ENCODE assay signal across 27 cellular contexts in the genomic region with DNA sequence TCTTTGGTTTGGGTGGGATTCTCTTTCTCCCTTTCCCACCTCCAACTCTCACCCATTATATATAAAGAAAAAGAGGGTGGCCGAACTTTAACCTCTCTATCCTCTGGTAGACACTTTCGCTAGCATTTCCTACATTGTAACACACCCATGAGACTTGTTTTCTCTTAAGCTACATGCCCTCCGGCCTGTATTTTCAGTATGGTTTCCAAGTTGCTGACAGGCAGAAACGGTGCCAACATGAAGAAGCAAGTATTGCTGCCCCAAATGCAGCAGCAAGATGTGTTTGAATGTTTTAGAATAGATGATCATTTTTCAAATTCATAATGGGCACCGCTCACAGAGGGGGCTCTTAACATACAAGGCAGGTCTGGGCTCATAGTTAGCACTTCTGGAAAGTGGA. TPM values are rescaled to one million over a fixed set of nuclear protein-coding genes. Genes with fewer than 3 reads are reported as not detected.
DNase-seq lines count a peak whose midpoint lies in the region; ATAC-seq and TF ChIP-seq lines count a peak whose summit lies in the region.
"Had no signal": no experiment of that assay in that cellular context is flagged by ENCODE, and none has a peak within 500 bp of the region (broad histone marks: within the 10 kb centered on the region; RNA-seq: fewer than 3 reads in every experiment).

No MANE protein-coding gene starts in this region.

- no peaks in the 10 kb centered on the region for H3K36me3 ChIP-seq in mesenchymal stem cell (ENCODE audit: control insufficient read depth in 1 of 2, insufficient read depth in 2 of 2, low read depth in 1 of 2, low read length in 2 of 2)
- no peaks in the 10 kb centered on the region for H3K36me3 ChIP-seq in upper lobe of right lung
- H3K36me3 ChIP-seq: MG63, tibial nerve had no signal

- H2BK5ac ChIP-seq in mesenchymal stem cell (ENCODE audit: low read depth, low read length, poor library complexity, severe bottlenecking) = no peak overlapping the region

- 98% methylated on average over 5 of the region's 5 CpGs for WGBS in mesenchymal stem cell
- 27 to 50% methylated on average over 5 of the region's 5 CpGs for WGBS in lower leg skin, 2 donors

- H3K27me3 ChIP-seq in mesenchymal stem cell (ENCODE audit: control insufficient read depth in 1 of 2, insufficient read depth in 1 of 2, low read length in 2 of 2) (no peaks in the 10 kb centered on the region), upper lobe of right lung (no peaks in the 10 kb centered on the region)
- no peaks in the 10 kb centered on the region for H3K27me3 ChIP-seq in CD4-positive, alpha-beta T cell (ENCODE audit: control insufficient read depth, insufficient read depth, low read length)
- H3K27me3 ChIP-seq: body of pancreas, MG63, tibial nerve had no signal

- TF ChIP-seq CTCF in upper lobe of right lung (IDR thresholded peaks at IDR 0.05) = no peak
- no peak for TF ChIP-seq CTCF in CD4-positive, alpha-beta T cell (IDR thresholded peaks at IDR 0.05)
- TF ChIP-seq CTCF in lower leg skin (IDR thresholded peaks at IDR 0.05) = no peak

- H2AK5ac ChIP-seq in mesenchymal stem cell (ENCODE audit: low read length, severe bottlenecking) = no peak overlapping the region

- peak overlapping the region; percentile 46 to 67 for H2BK12ac ChIP-seq in mesenchymal stem cell (ENCODE audit: low read length in 2 of 2)

- H3K4me2 ChIP-seq in mesenchymal stem cell (ENCODE audit: low read length, poor library complexity, severe bottlenecking) = no peak overlapping the region

- H3K4me3 ChIP-seq in mesenchymal stem cell (ENCODE audit: insufficient read depth in 1 of 2, low read depth in 1 of 2, low read length in 2 of 2) (no peak overlapping the region), upper lobe of right lung (no peak overlapping the region), lower leg skin (ENCODE audit: low read depth, poor library complexity, severe bottlenecking) (no peak overlapping the region)
- H3K4me3 ChIP-seq: body of pancreas, MG63, tibial nerve had no signal

- H4K8ac ChIP-seq in mesenchymal stem cell (ENCODE audit: low read length) = no peak overlapping the region

- peaks cover 11% of the 10 kb centered on the region for H3K4me1 Mint-ChIP-seq in activated CD8-positive, alpha-beta memory T cell treated with anti-CD3 and anti-CD28 coated beads, Interleukin-2, amount 10 ng/mL, durations not matched to agents 7 days and 5 days
- peaks cover 5% of the 10 kb centered on the region for H3K4me1 Mint-ChIP-seq in CD4-positive, alpha-beta T cell (ENCODE audit: low read depth)

- H3K14ac ChIP-seq in mesenchymal stem cell (ENCODE audit: low read length in 2 of 2) = no peak overlapping the region

- POLR2A ChIA-PET in CD4-positive, alpha-beta T cell (lab: Charles Lee) = no interaction called here

- no peak for TF ChIP-seq POLR2A in lower leg skin (IDR thresholded peaks at IDR 0.05)

- no peak for ATAC-seq in activated CD8-positive, alpha-beta memory T cell treated with anti-CD3 and anti-CD28 coated beads, Interleukin-2, amount 10 ng/mL, durations not matched to agents 7 days and 5 days
- ATAC-seq in upper lobe of right lung = no peak
- ATAC-seq in CD4-positive, alpha-beta T cell (ENCODE audit: poor library complexity) = no peak
- ATAC-seq: activated T-helper 17 cell treated with anti-CD3 and anti-CD28 coated beads, Interleukin-2, amount 50 U/mL, for 72 hours; body of pancreas; T-cell had no signal

- peak overlapping the region; percentile 30 for H2BK120ac ChIP-seq in mesenchymal stem cell (ENCODE audit: low read depth, low read length)

- peaks cover 1% of the 10 kb centered on the region for H3K36me3 Mint-ChIP-seq in activated CD8-positive, alpha-beta memory T cell treated with anti-CD3 and anti-CD28 coated beads, Interleukin-2, amount 10 ng/mL, durations not matched to agents 7 days and 5 days
- H3K36me3 Mint-ChIP-seq in CD4-positive, alpha-beta T cell (ENCODE audit: low read depth) = no peaks in the 10 kb centered on the region
- H3K36me3 Mint-ChIP-seq: activated naive CD8-positive, alpha-beta T cell treated with anti-CD3 and anti-CD28 coated beads for 36 hours; T-cell had no signal

- H3K9me3 Mint-ChIP-seq in activated CD8-positive, alpha-beta memory T cell treated with anti-CD3 and anti-CD28 coated beads, Interleukin-2, amount 10 ng/mL, durations not matched to agents 7 days and 5 days (ENCODE audit: low read depth) = no peaks in the 10 kb centered on the region
- H3K9me3 Mint-ChIP-seq in CD4-positive, alpha-beta T cell = no peaks in the 10 kb centered on the region
- H3K9me3 Mint-ChIP-seq: activated naive CD8-positive, alpha-beta T cell treated with anti-CD3 and anti-CD28 coated beads for 36 hours; activated T-helper 17 cell treated with anti-CD3 and anti-CD28 coated beads, Interleukin-2, amount 50 U/mL, for 72 hours; T-cell had no signal

- no peak overlapping the region for H2AFZ ChIP-seq in mesenchymal stem cell (ENCODE audit: low read depth, low read length)

- no peak overlapping the region for H4K91ac ChIP-seq in mesenchymal stem cell (ENCODE audit: low read length)

- no peak overlapping the region for H3K23ac ChIP-seq in mesenchymal stem cell (ENCODE audit: low read length in 2 of 2)

- H3K9me3 ChIP-seq in mesenchymal stem cell (ENCODE audit: control insufficient read depth, low read length) (no peaks in the 10 kb centered on the region), upper lobe of right lung (no peaks in the 10 kb centered on the region)
- no peaks in the 10 kb centered on the region for H3K9me3 ChIP-seq in CD4-positive, alpha-beta T cell (ENCODE audit: control insufficient read depth, low read length)
- H3K9me3 ChIP-seq: body of pancreas, MG63, tibial nerve had no signal

- no peak overlapping the region for H3K4me3 Mint-ChIP-seq in activated CD8-positive, alpha-beta memory T cell treated with anti-CD3 and anti-CD28 coated beads, Interleukin-2, amount 10 ng/mL, durations not matched to agents 7 days and 5 days
- H3K4me3 Mint-ChIP-seq in CD4-positive, alpha-beta T cell = no peak overlapping the region
- H3K4me3 Mint-ChIP-seq: activated naive CD8-positive, alpha-beta T cell treated with anti-CD3 and anti-CD28 coated beads for 36 hours; activated T-helper 17 cell treated with anti-CD3 and anti-CD28 coated beads, Interleukin-2, amount 50 U/mL, for 72 hours; B cell; T-cell had no signal

- peak; percentile 26 for DNase-seq in activated CD8-positive, alpha-beta memory T cell treated with anti-CD3 and anti-CD28 coated beads for 24 hours
- no peak for DNase-seq in activated CD8-positive, alpha-beta memory T cell treated with anti-CD3 and anti-CD28 coated beads, Interleukin-2, amount 10 ng/mL, durations not matched to agents 7 days and 5 days
- no peak for DNase-seq in mesenchymal stem cell
- no peak for DNase-seq in upper lobe of right lung
- no peak for DNase-seq in CD4-positive, alpha-beta T cell
- no peak for DNase-seq in lower leg skin (ENCODE audit: low spot score in 2 of 2)
- DNase-seq in KG1 (lab: John Stamatoyannopoulos, UW) = no peak
- DNase-seq: 8988T; activated naive CD8-positive, alpha-beta T cell treated with anti-CD3 and anti-CD28 coated beads for 36 hours; body of pancreas; Calu3; cortex of kidney; kidney; MG63; NCI-H1417 treated with DMSO at 0.1 percent for 48 hours; NCI-H2171; NCI-H526 treated with DMSO at 0.1 percent for 48 hours; SHP77 treated with DMSO at 0.1 percent for 48 hours; small intestine; stimulated activated naive CD4-positive, alpha-beta T cell treated with Interleukin-2 at 50 U/mL for 16 hours; T-cell had no signal

- no peak overlapping the region for H2BK15ac ChIP-seq in mesenchymal stem cell (ENCODE audit: low read depth, poor library complexity, severe bottlenecking)

- no peak overlapping the region for H3K9ac ChIP-seq in mesenchymal stem cell (ENCODE audit: low read length)

- no peak overlapping the region for H3K18ac ChIP-seq in mesenchymal stem cell (ENCODE audit: low read depth in 1 of 2, low read length in 2 of 2)

- CTCF ChIA-PET in activated CD8-positive, alpha-beta memory T cell treated with anti-CD3 and anti-CD28 coated beads, Interleukin-2, amount 10 ng/mL, durations not matched to agents 7 days and 5 days (lab: Charles Lee) = interaction anchor here (0.8 to 2.9 kb wide), 3 partner anchors 9 to 191 kb away, joined by 3 to 17 read pairs (median 4); no protein-coding TSS in a partner anchor
- CTCF ChIA-PET in CD4-positive, alpha-beta T cell (lab: Charles Lee) = no interaction called here

- H3K4me1 ChIP-seq in mesenchymal stem cell (ENCODE audit: control insufficient read depth, insufficient read depth, low read depth, low read length) (peaks cover 4% of the 10 kb centered on the region), upper lobe of right lung (peaks cover 36% of the 10 kb centered on the region)

- H3K27ac ChIP-seq in cingulate gyrus (ENCODE audit: low read depth, low read length) (peak overlapping the region; percentile 47), mesenchymal stem cell (ENCODE audit: low read length, poor library complexity, severe bottlenecking) (no peak overlapping the region), upper lobe of right lung (peak overlapping the region; percentile 7)
- no peak overlapping the region for H3K27ac ChIP-seq in CD4-positive, alpha-beta T cell (ENCODE audit: low read depth, low read length)
- H3K27ac ChIP-seq: body of pancreas, tibial nerve had no signal

- intact Hi-C loops in upper lobe of right lung (cut with DNase I) (no loop called here), lower leg skin (cut with DNase I; ENCODE audit: low total_unique reads) (no loop called here)
- intact Hi-C loops in CD4-positive, alpha-beta T cell (cut with DNase I, micrococcal nuclease) = no loop called here

- no peaks in the 10 kb centered on the region for H3K79me1 ChIP-seq in mesenchymal stem cell (replicated peaks; ENCODE audit: low read length, poor library complexity, severe bottlenecking)

- H3K27me3 Mint-ChIP-seq in activated CD8-positive, alpha-beta memory T cell treated with anti-CD3 and anti-CD28 coated beads, Interleukin-2, amount 10 ng/mL, durations not matched to agents 7 days and 5 days = no peaks in the 10 kb centered on the region
- no peaks in the 10 kb centered on the region for H3K27me3 Mint-ChIP-seq in CD4-positive, alpha-beta T cell
- H3K27me3 Mint-ChIP-seq: activated naive CD8-positive, alpha-beta T cell treated with anti-CD3 and anti-CD28 coated beads for 36 hours; activated T-helper 17 cell treated with anti-CD3 and anti-CD28 coated beads, Interleukin-2, amount 50 U/mL, for 72 hours; B cell; T-cell had no signal

- no peak overlapping the region for H3K27ac Mint-ChIP-seq in activated CD8-positive, alpha-beta memory T cell treated with anti-CD3 and anti-CD28 coated beads, Interleukin-2, amount 10 ng/mL, durations not matched to agents 7 days and 5 days
- no peak overlapping the region for H3K27ac Mint-ChIP-seq in CD4-positive, alpha-beta T cell
- H3K27ac Mint-ChIP-seq: activated naive CD8-positive, alpha-beta T cell treated with anti-CD3 and anti-CD28 coated beads for 36 hours; activated T-helper 17 cell treated with anti-CD3 and anti-CD28 coated beads, Interleukin-2, amount 50 U/mL, for 72 hours; B cell; T-cell had no signal

- H3K4ac ChIP-seq in mesenchymal stem cell (ENCODE audit: low read depth in 1 of 2, low read length in 2 of 2) = peak overlapping the region; percentile 33 to 71

RNA-seq across cellular contexts. Expression of a gene that starts 18.7 kb away (rescaled TPM):
- 100 to 1,000 TPM; 149 to 189 TPM for total RNA-seq in activated CD8-positive, alpha-beta memory T cell treated with anti-CD3 and anti-CD28 coated beads, Interleukin-2, amount 10 ng/mL, durations not matched to agents 7 days and 5 days
- polyA plus RNA-seq in mesenchymal stem cell (2013, experiment 1 of 2) = 379 TPM
- polyA plus RNA-seq in mesenchymal stem cell (2013, experiment 2 of 2) = 384 TPM
- 88.4 TPM for total RNA-seq in upper lobe of right lung
- 10 to 100 TPM; 16.0 to 18.3 TPM for total RNA-seq in CD4-positive, alpha-beta T cell
- 10 to 100 TPM; 22.3 to 34.5 (median 25.9) TPM for total RNA-seq in lower leg skin

RNA-seq across cellular contexts. Expression of a gene that starts 19.9 kb away (rescaled TPM):
- 10 to 100 TPM; 48.7 to 58.2 TPM for total RNA-seq in activated CD8-positive, alpha-beta memory T cell treated with anti-CD3 and anti-CD28 coated beads, Interleukin-2, amount 10 ng/mL, durations not matched to agents 7 days and 5 days
- 27.2 TPM for polyA plus RNA-seq in mesenchymal stem cell (2013, experiment 1 of 2)
- 28.4 TPM for polyA plus RNA-seq in mesenchymal stem cell (2013, experiment 2 of 2)
- total RNA-seq in upper lobe of right lung (33.0 TPM), lower leg skin (10 to 100 TPM; 12.4 to 24.2 (median 19.0) TPM)
- 10 to 100 TPM; 43.0 to 52.7 TPM for total RNA-seq in CD4-positive, alpha-beta T cell

RNA-seq across cellular contexts. Expression of a gene that starts 54.2 kb away (rescaled TPM):
- 1 to 10 TPM; 1.5 TPM for total RNA-seq in activated CD8-positive, alpha-beta memory T cell treated with anti-CD3 and anti-CD28 coated beads, Interleukin-2, amount 10 ng/mL, durations not matched to agents 7 days and 5 days
- 0.10 TPM for polyA plus RNA-seq in mesenchymal stem cell (2013, experiment 1 of 2)
- polyA plus RNA-seq in mesenchymal stem cell (2013, experiment 2 of 2) = not detected
- total RNA-seq in upper lobe of right lung = 0.69 TPM
- 1 to 10 TPM; 1.5 to 2.1 TPM for total RNA-seq in CD4-positive, alpha-beta T cell
- total RNA-seq in lower leg skin = not detected
- total RNA-seq: frontal cortex, tibial nerve had no signal
- polyA plus RNA-seq: neural cell had no signal

Comparison
In these comparisons a context has a peak if more than half of its experiments do, and no peak if none do; other contexts are left out.
1. H3K27ac ChIP-seq: peak in cingulate gyrus (single experiment) and upper lobe of right lung (single experiment); none in mesenchymal stem cell (single experiment) and CD4-positive, alpha-beta T cell (single experiment).